ENCODE assay signal across 34 cellular contexts in genomic region chr18:7393080-7393479, GRCh38.
"Had no signal": no experiment of that assay in that cellular context is flagged by ENCODE, and none has a peak within 500 bp of the region (broad histone marks: within the 10 kb centered on the region; RNA-seq: fewer than 3 reads in every experiment).

No MANE protein-coding gene starts in this region.

- H3K4me2 ChIP-seq: KMS-11 had no signal

- H3K4me1 Mint-ChIP-seq: activated CD4-positive, alpha-beta T cell treated with anti-CD3 and anti-CD28 coated beads for 36 hours; activated CD4-positive, alpha-beta T cell treated with anti-CD3 and anti-CD28 coated beads, Interleukin-2, amount 10 ng/mL, durations not matched to agents 7 days and 5 days; activated naive CD4-positive, alpha-beta T cell treated with anti-CD3 and anti-CD28 coated beads, Interleukin-2, amount 10 ng/mL, durations not matched to agents 7 days and 5 days; activated naive CD8-positive, alpha-beta T cell treated with anti-CD3 and anti-CD28 coated beads, Interleukin-2, amount 50 U/mL, for 24 hours had no signal

- H3K27me3 ChIP-seq: SJCRH30 had no signal

- H3K4me3 Mint-ChIP-seq: activated CD4-positive, alpha-beta T cell treated with anti-CD3 and anti-CD28 coated beads for 36 hours; activated CD4-positive, alpha-beta T cell treated with anti-CD3 and anti-CD28 coated beads, Interleukin-2, amount 10 ng/mL, durations not matched to agents 7 days and 5 days; activated CD8-positive, alpha-beta T cell treated with anti-CD3 and anti-CD28 coated beads, Interleukin-2, amount 10 ng/mL, durations not matched to agents 7 days and 5 days; activated naive CD4-positive, alpha-beta T cell treated with anti-CD3 and anti-CD28 coated beads, Interleukin-2, amount 10 ng/mL, durations not matched to agents 7 days and 5 days; activated naive CD8-positive, alpha-beta T cell; activated naive CD8-positive, alpha-beta T cell treated with anti-CD3 and anti-CD28 coated beads, Interleukin-2, amount 50 U/mL, for 24 hours; activated T-cell treated with anti-CD3 and anti-CD28 coated beads, Interleukin-2, amount 50 U/mL, for 4 hours; activated T-helper 1 cell treated with anti-CD3 and anti-CD28 coated beads, Interleukin-12 subunit alpha, Interleukin-12 subunit beta, Interleukin-2, Interleukin-4 antibody, amounts not matched to agents 30 ng/mL and 10 ng/mL and 1 ng/mL, durations not matched to agents 14 hours and 24 hours and 36 hours; brain; WTC11 had no signal

- H3K27me3 Mint-ChIP-seq: activated CD4-positive, alpha-beta T cell treated with anti-CD3 and anti-CD28 coated beads for 36 hours; activated CD4-positive, alpha-beta T cell treated with anti-CD3 and anti-CD28 coated beads, Interleukin-2, amount 10 ng/mL, durations not matched to agents 7 days and 5 days; activated naive CD4-positive, alpha-beta T cell treated with anti-CD3 and anti-CD28 coated beads, Interleukin-2, amount 10 ng/mL, durations not matched to agents 7 days and 5 days; activated naive CD8-positive, alpha-beta T cell; activated naive CD8-positive, alpha-beta T cell treated with anti-CD3 and anti-CD28 coated beads, Interleukin-2, amount 50 U/mL, for 24 hours; brain had no signal

- H3K36me3 ChIP-seq: SJCRH30 had no signal

- ATAC-seq: activated CD4-positive, alpha-beta T cell treated with anti-CD3 and anti-CD28 coated beads for 36 hours; activated CD4-positive, CD25-positive, alpha-beta regulatory T cell treated with anti-CD3 and anti-CD28 coated beads, Interleukin-2, amount 50 U/mL, for 24 hours; activated CD8-positive, alpha-beta T cell treated with anti-CD3 and anti-CD28 coated beads, Interleukin-2, amount 10 ng/mL, durations not matched to agents 7 days and 5 days; activated naive CD8-positive, alpha-beta T cell treated with anti-CD3 and anti-CD28 coated beads, Interleukin-2, amount 50 U/mL, for 24 hours; activated T-cell treated with anti-CD3 and anti-CD28 coated beads, Interleukin-2, amount 50 U/mL, for 4 hours; Panc1; WTC11 had no signal

- H3K9ac ChIP-seq: KMS-11 had no signal

- H3K36me3 Mint-ChIP-seq: activated naive CD4-positive, alpha-beta T cell treated with anti-CD3 and anti-CD28 coated beads, Interleukin-2, amount 10 ng/mL, durations not matched to agents 7 days and 5 days; activated naive CD8-positive, alpha-beta T cell; brain; WTC11 had no signal

- H3K27ac ChIP-seq: KMS-11, SJCRH30, SK-N-MC had no signal

- H3K9me3 Mint-ChIP-seq: activated CD4-positive, alpha-beta T cell treated with anti-CD3 and anti-CD28 coated beads, Interleukin-2, amount 10 ng/mL, durations not matched to agents 7 days and 5 days; activated naive CD8-positive, alpha-beta T cell treated with anti-CD3 and anti-CD28 coated beads, Interleukin-2, amount 50 U/mL, for 24 hours; activated T-cell treated with anti-CD3 and anti-CD28 coated beads, Interleukin-2, amount 50 U/mL, for 4 hours; WTC11 had no signal

- H3K4me3 ChIP-seq: SJCRH30, SK-N-MC had no signal

- H3K27ac Mint-ChIP-seq: activated CD4-positive, alpha-beta T cell treated with anti-CD3 and anti-CD28 coated beads for 36 hours; activated CD4-positive, alpha-beta T cell treated with anti-CD3 and anti-CD28 coated beads, Interleukin-2, amount 10 ng/mL, durations not matched to agents 7 days and 5 days; activated CD8-positive, alpha-beta T cell treated with anti-CD3 and anti-CD28 coated beads, Interleukin-2, amount 10 ng/mL, durations not matched to agents 7 days and 5 days; activated naive CD4-positive, alpha-beta T cell treated with anti-CD3 and anti-CD28 coated beads, Interleukin-2, amount 10 ng/mL, durations not matched to agents 7 days and 5 days; activated naive CD8-positive, alpha-beta T cell; activated naive CD8-positive, alpha-beta T cell treated with anti-CD3 and anti-CD28 coated beads, Interleukin-2, amount 50 U/mL, for 24 hours; activated T-helper 1 cell treated with anti-CD3 and anti-CD28 coated beads, Interleukin-12 subunit alpha, Interleukin-12 subunit beta, Interleukin-2, Interleukin-4 antibody, amounts not matched to agents 30 ng/mL and 10 ng/mL and 1 ng/mL, durations not matched to agents 14 hours and 24 hours and 36 hours; WTC11 had no signal

- H3K9me3 ChIP-seq: SJCRH30 had no signal

- DNase-seq: activated CD4-positive, alpha-beta T cell treated with anti-CD3 and anti-CD28 coated beads for 36 hours; activated CD4-positive, alpha-beta T cell treated with anti-CD3 and anti-CD28 coated beads, Interleukin-2, amount 10 ng/mL, durations not matched to agents 7 days and 5 days; activated CD4-positive, alpha-beta T cell treated with anti-CD3 and anti-CD28 coated beads, Interleukin-2, amount 50 U/mL, for 48 hours; activated CD8-positive, alpha-beta T cell treated with anti-CD3 and anti-CD28 coated beads, Interleukin-2, amount 10 ng/mL, durations not matched to agents 7 days and 5 days; activated effector memory CD4-positive, alpha-beta T cell treated with Interleukin-2 at 50 U/mL for 16 hours; activated naive CD4-positive, alpha-beta T cell treated with anti-CD3 and anti-CD28 coated beads, Interleukin-2, amount 10 ng/mL, durations not matched to agents 7 days and 5 days; activated naive CD8-positive, alpha-beta T cell treated with anti-CD3 and anti-CD28 coated beads, Interleukin-2, amount 50 U/mL, for 24 hours; activated T-cell treated with anti-CD3 and anti-CD28 coated beads for 4 hours; activated T-cell treated with anti-CD3 and anti-CD28 coated beads, Interleukin-2, amount 50 U/mL, for 4 hours; anterior cingulate cortex; central memory CD4-positive, alpha-beta T cell; MM.1S; MV-4-11; NCI-H1092; NCI-H1436 treated with DMSO at 0.1 percent for 48 hours; NCI-H1694 treated with DMSO at 0.1 percent for 48 hours; NCI-H2029; NCI-H2171 treated with DMSO at 0.1 percent for 48 hours; NCI-H2227 treated with DMSO at 0.1 percent for 48 hours; NCI-H446; NCI-H510A treated with DMSO at 0.1 percent for 48 hours; NCI-H526 treated with DMSO at 0.1 percent for 48 hours; NCI-H774; SHP77; SJCRH30; T1000 had no signal
